20 cellular contexts compared by ENCODE assay signal in genomic region chr2:190785380-190785779, GRCh38.
"Had no signal": no experiment of that assay in that cellular context is flagged by ENCODE, and none has a peak within 500 bp of the region (broad histone marks: within the 10 kb centered on the region; RNA-seq: fewer than 3 reads in every experiment).

No MANE protein-coding gene starts in this region.

- H3K4me1 Mint-ChIP-seq: natural killer cell; stimulated activated memory B cell treated with anti-CD40 and anti-IgM and Interleukin-4, amounts not matched to agents 10 μg/mL and 1 μg/mL and 100 μg/mL, for 72 hours had no signal

- H3K4me3 Mint-ChIP-seq: activated CD4-positive, alpha-beta T cell treated with anti-CD3 and anti-CD28 coated beads, Interleukin-2, amount 10 ng/mL, durations not matched to agents 24 days and 14 days; natural killer cell; stimulated activated memory B cell treated with anti-CD40 and anti-IgM and Interleukin-4, amounts not matched to agents 10 μg/mL and 1 μg/mL and 100 μg/mL, for 72 hours; T-helper 2 cell treated with Interferon-gamma antibody and Interleukin-4, amounts not matched to agents 5 μg/mL and 100 μg/mL, for 36 hours; WTC11 had no signal

- H3K9me3 ChIP-seq: gastroesophageal sphincter, neutrophil had no signal

- ATAC-seq: esophagus mucosa; gastroesophageal sphincter; heart left ventricle; left ventricle myocardium superior; natural killer cell; sciatic nerve; stimulated activated memory B cell treated with anti-CD40 and anti-IgM and Interleukin-4, amounts not matched to agents 10 μg/mL and 1 μg/mL and 100 μg/mL, for 72 hours had no signal

- H3K36me3 Mint-ChIP-seq: natural killer cell; stimulated activated memory B cell treated with anti-CD40 and anti-IgM and Interleukin-4, amounts not matched to agents 10 μg/mL and 1 μg/mL and 100 μg/mL, for 72 hours had no signal

- FAIRE-seq: TTC549, urothelium cell line had no signal

- H3K36me3 ChIP-seq: gastroesophageal sphincter, heart left ventricle, neutrophil, tibial nerve had no signal

- H3K9me3 Mint-ChIP-seq: activated CD4-positive, alpha-beta T cell treated with anti-CD3 and anti-CD28 coated beads, Interleukin-2, amount 10 ng/mL, durations not matched to agents 24 days and 14 days; natural killer cell had no signal

- DNase-seq: activated CD4-positive, alpha-beta T cell treated with anti-CD3 and anti-CD28 coated beads, Interleukin-2, amount 10 ng/mL, durations not matched to agents 24 days and 14 days; activated CD8-positive, alpha-beta memory T cell treated with anti-CD3 and anti-CD28 coated beads for 24 hours; activated naive CD4-positive, alpha-beta T cell treated with Interleukin-2 at 50 U/mL for 16 hours; effector CD4-positive, alpha-beta T cell; heart left ventricle; left ventricle myocardium superior; mesenchymal stem cell; natural killer cell; stimulated activated CD4-positive, alpha-beta T cell treated with anti-CD3 and anti-CD28 coated beads, Interleukin-4, amount 100 ng/mL, for 24 hours had no signal

- H3K27me3 Mint-ChIP-seq: activated CD4-positive, alpha-beta T cell treated with anti-CD3 and anti-CD28 coated beads, Interleukin-2, amount 10 ng/mL, durations not matched to agents 24 days and 14 days; stimulated activated memory B cell treated with anti-CD40 and anti-IgM and Interleukin-4, amounts not matched to agents 10 μg/mL and 1 μg/mL and 100 μg/mL, for 72 hours had no signal

- H3K27ac Mint-ChIP-seq: activated CD4-positive, alpha-beta T cell treated with anti-CD3 and anti-CD28 coated beads, Interleukin-2, amount 10 ng/mL, durations not matched to agents 24 days and 14 days; activated T-helper 2 cell treated with anti-CD3 and anti-CD28 coated beads, Interferon-gamma antibody, Interleukin-2, Interleukin-4, amounts not matched to agents 10 μg/mL and 5 μg/mL and 100 μg/mL, durations not matched to agents 14 hours and 24 hours and 36 hours; natural killer cell; stimulated activated memory B cell treated with anti-CD40 and anti-IgM and Interleukin-4, amounts not matched to agents 10 μg/mL and 1 μg/mL and 100 μg/mL, for 72 hours; T-helper 2 cell treated with Interferon-gamma antibody and Interleukin-4, amounts not matched to agents 5 μg/mL and 100 μg/mL, for 36 hours; WTC11 had no signal

- H3K4me3 ChIP-seq: gastroesophageal sphincter, heart left ventricle, tibial nerve had no signal
